ENCODE assay signal across 1 cellular context in the genomic region with DNA sequence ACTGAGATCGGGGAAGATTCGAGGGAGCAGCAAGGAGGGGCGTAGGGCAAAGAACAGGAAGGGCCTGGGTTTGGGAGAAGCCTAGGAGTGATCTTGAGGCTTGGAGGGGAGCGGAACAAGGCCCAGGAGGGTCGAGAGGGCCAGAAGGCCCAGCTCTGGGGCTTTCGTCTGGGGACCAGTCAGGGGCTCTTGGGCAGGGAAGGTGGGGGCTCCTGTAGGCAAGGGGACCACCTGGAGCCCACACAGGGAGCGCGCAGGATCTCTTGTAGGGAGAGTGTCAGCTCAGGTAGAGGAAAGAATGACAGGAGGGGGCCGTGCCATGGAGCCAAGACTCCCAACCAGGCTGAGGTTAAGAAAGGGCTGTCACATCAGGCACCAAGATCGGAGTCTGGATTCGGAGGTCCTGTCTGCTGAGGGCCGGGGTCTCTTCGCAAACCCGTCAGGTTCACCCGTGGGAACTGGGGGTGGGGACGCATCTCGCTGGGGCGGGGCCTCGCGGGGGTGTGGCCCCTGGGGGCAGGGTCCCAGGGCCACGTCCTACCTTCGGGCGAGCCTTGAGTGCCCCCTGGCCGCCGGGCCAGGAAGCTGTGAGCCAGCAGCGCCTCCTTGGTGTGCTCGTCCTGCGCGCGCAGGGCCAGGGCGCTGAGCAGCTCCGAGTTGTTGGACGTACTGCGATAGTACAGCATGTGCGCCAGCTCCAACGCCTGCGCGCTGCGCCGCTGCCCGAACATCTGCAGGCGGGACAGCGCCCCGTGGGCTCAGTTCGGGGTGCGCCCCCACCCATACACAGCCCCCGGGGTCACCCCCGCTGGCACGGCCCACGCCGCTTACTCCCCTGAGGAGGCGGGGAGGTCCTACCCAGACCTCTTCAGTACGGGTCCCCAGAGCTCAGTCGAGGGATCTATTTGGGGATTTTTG.
TF ChIP-seq lines count a peak whose summit lies in the region.

No MANE protein-coding gene starts in this region.

TF ChIP-seq in HEK293, 187 proteins besides CTCF, POLR2A, EP300 and RAD21 (continued from another document and continues in another):
- TF ChIP-seq, protein P1, sequence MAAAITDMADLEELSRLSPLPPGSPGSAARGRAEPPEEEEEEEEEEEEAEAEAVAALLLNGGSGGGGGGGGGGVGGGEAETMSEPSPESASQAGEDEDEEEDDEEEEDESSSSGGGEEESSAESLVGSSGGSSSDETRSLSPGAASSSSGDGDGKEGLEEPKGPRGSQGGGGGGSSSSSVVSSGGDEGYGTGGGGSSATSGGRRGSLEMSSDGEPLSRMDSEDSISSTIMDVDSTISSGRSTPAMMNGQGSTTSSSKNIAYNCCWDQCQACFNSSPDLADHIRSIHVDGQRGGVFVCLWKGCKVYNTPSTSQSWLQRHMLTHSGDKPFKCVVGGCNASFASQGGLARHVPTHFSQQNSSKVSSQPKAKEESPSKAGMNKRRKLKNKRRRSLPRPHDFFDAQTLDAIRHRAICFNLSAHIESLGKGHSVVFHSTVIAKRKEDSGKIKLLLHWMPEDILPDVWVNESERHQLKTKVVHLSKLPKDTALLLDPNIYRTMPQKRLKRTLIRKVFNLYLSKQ (tag by site-specific recombination; IDR thresholded peaks at IDR 0.05; ENCODE audit: borderline replicate concordance), result no peak
- TF ChIP-seq, protein P2, sequence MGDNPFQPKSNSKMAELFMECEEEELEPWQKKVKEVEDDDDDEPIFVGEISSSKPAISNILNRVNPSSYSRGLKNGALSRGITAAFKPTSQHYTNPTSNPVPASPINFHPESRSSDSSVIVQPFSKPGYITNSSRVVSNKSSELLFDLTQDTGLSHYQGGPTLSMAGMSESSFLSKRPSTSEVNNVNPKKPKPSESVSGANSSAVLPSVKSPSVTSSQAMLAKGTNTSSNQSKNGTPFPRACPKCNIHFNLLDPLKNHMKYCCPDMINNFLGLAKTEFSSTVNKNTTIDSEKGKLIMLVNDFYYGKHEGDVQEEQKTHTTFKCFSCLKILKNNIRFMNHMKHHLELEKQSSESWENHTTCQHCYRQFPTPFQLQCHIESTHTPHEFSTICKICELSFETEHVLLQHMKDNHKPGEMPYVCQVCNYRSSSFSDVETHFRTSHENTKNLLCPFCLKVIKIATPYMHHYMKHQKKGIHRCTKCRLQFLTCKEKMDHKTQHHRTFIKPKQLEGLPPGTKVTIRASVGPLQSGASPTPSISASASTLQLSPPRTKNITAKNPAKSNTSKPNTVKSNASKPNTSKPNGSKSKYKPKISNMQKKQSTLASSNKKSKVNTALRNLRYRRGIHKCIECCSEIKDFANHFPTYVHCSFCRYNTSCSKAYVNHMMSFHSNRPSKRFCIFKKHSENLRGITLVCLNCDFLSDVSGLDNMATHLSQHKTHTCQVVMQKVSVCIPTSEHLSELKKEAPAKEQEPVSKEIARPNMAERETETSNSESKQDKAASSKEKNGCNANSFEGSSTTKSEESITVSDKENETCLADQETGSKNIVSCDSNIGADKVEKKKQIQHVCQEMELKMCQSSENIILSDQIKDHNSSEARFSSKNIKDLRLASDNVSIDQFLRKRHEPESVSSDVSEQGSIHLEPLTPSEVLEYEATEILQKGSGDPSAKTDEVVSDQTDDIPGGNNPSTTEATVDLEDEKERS (tag by site-specific recombination; IDR thresholded peaks at IDR 0.05), result no peak
- 0 out of 2 replicates have a peak, but pooled peaks have one; percentile 17 for TF ChIP-seq ZNF2 (tag by site-specific recombination; IDR thresholded peaks at IDR 0.05)
- TF ChIP-seq ZNF521 (tag by site-specific recombination; IDR thresholded peaks at IDR 0.05), result no peak
- TF ChIP-seq, protein P3, sequence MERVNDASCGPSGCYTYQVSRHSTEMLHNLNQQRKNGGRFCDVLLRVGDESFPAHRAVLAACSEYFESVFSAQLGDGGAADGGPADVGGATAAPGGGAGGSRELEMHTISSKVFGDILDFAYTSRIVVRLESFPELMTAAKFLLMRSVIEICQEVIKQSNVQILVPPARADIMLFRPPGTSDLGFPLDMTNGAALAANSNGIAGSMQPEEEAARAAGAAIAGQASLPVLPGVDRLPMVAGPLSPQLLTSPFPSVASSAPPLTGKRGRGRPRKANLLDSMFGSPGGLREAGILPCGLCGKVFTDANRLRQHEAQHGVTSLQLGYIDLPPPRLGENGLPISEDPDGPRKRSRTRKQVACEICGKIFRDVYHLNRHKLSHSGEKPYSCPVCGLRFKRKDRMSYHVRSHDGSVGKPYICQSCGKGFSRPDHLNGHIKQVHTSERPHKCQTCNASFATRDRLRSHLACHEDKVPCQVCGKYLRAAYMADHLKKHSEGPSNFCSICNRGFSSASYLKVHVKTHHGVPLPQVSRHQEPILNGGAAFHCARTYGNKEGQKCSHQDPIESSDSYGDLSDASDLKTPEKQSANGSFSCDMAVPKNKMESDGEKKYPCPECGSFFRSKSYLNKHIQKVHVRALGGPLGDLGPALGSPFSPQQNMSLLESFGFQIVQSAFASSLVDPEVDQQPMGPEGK (tag by site-specific recombination; IDR thresholded peaks at IDR 0.05), result peak; percentile 66
- TF ChIP-seq ZNF777 (tag by site-specific recombination; IDR thresholded peaks at IDR 0.05; ENCODE audit: borderline replicate concordance), result peak; percentile 75; the same call in 1 of the 2 replicates
- TF ChIP-seq ZBTB1 (tag by site-specific recombination; IDR thresholded peaks at IDR 0.05), result no peak
- no peak for TF ChIP-seq SP7 (tag by site-specific recombination; IDR thresholded peaks at IDR 0.05)
- TF ChIP-seq OSR2 (tag by site-specific recombination; IDR thresholded peaks at IDR 0.05), result no peak
- TF ChIP-seq, protein P4, sequence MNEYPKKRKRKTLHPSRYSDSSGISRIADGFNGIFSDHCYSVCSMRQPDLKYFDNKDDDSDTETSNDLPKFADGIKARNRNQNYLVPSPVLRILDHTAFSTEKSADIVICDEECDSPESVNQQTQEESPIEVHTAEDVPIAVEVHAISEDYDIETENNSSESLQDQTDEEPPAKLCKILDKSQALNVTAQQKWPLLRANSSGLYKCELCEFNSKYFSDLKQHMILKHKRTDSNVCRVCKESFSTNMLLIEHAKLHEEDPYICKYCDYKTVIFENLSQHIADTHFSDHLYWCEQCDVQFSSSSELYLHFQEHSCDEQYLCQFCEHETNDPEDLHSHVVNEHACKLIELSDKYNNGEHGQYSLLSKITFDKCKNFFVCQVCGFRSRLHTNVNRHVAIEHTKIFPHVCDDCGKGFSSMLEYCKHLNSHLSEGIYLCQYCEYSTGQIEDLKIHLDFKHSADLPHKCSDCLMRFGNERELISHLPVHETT (tag by site-specific recombination; IDR thresholded peaks at IDR 0.05), result no peak
- no peak for TF ChIP-seq ZNF544 (tag by site-specific recombination; IDR thresholded peaks at IDR 0.05)
- no peak for TF ChIP-seq ZNF837 (tag by site-specific recombination; IDR thresholded peaks at IDR 0.05)
- peak; percentile 74 for TF ChIP-seq ZBTB8A (tag by site-specific recombination; IDR thresholded peaks at IDR 0.05)
- 0 out of 2 replicates have a peak, but pooled peaks have one; percentile 4 for TF ChIP-seq BCL11B (tag by site-specific recombination; IDR thresholded peaks at IDR 0.05; ENCODE audit: low read depth)
- TF ChIP-seq ZNF266 (tag by site-specific recombination; IDR thresholded peaks at IDR 0.05; ENCODE audit: low read depth), result no peak
- no peak for TF ChIP-seq HOXA7 (CRISPR knock-in tag; IDR thresholded peaks at IDR 0.05; ENCODE audit: borderline replicate concordance)
- TF ChIP-seq ZNF350 (tag by site-specific recombination; IDR thresholded peaks at IDR 0.05), result no peak
- TF ChIP-seq, protein P5, sequence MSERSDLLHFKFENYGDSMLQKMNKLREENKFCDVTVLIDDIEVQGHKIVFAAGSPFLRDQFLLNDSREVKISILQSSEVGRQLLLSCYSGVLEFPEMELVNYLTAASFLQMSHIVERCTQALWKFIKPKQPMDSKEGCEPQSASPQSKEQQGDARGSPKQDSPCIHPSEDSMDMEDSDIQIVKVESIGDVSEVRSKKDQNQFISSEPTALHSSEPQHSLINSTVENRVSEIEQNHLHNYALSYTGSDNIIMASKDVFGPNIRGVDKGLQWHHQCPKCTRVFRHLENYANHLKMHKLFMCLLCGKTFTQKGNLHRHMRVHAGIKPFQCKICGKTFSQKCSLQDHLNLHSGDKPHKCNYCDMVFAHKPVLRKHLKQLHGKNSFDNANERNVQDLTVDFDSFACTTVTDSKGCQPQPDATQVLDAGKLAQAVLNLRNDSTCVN (tag by site-specific recombination; optimal IDR thresholded peaks at IDR 0.05), result peak; percentile 70
- no peak for TF ChIP-seq ZNF202 (tag by site-specific recombination; IDR thresholded peaks at IDR 0.05; ENCODE audit: borderline replicate concordance)
- TF ChIP-seq, protein P6, sequence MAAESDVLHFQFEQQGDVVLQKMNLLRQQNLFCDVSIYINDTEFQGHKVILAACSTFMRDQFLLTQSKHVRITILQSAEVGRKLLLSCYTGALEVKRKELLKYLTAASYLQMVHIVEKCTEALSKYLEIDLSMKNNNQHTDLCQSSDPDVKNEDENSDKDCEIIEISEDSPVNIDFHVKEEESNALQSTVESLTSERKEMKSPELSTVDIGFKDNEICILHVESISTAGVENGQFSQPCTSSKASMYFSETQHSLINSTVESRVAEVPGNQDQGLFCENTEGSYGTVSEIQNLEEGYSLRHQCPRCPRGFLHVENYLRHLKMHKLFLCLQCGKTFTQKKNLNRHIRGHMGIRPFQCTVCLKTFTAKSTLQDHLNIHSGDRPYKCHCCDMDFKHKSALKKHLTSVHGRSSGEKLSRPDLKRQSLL (tag by site-specific recombination; IDR thresholded peaks at IDR 0.05), result no peak
- TF ChIP-seq BCL11A (tag by site-specific recombination; IDR thresholded peaks at IDR 0.05; ENCODE audit: low read depth), result 0 out of 2 replicates have a peak, but pooled peaks have one; percentile 9
- TF ChIP-seq ZNF391 (tag by site-specific recombination; IDR thresholded peaks at IDR 0.05; ENCODE audit: borderline replicate concordance, low read depth), result no peak
- no peak for TF ChIP-seq ZNF423 (tag by site-specific recombination; IDR thresholded peaks at IDR 0.05)
- no peak for TF ChIP-seq TRIM28 (IDR thresholded peaks at IDR 0.05; ENCODE audit: borderline replicate concordance, low read length)
- TF ChIP-seq, protein P7, sequence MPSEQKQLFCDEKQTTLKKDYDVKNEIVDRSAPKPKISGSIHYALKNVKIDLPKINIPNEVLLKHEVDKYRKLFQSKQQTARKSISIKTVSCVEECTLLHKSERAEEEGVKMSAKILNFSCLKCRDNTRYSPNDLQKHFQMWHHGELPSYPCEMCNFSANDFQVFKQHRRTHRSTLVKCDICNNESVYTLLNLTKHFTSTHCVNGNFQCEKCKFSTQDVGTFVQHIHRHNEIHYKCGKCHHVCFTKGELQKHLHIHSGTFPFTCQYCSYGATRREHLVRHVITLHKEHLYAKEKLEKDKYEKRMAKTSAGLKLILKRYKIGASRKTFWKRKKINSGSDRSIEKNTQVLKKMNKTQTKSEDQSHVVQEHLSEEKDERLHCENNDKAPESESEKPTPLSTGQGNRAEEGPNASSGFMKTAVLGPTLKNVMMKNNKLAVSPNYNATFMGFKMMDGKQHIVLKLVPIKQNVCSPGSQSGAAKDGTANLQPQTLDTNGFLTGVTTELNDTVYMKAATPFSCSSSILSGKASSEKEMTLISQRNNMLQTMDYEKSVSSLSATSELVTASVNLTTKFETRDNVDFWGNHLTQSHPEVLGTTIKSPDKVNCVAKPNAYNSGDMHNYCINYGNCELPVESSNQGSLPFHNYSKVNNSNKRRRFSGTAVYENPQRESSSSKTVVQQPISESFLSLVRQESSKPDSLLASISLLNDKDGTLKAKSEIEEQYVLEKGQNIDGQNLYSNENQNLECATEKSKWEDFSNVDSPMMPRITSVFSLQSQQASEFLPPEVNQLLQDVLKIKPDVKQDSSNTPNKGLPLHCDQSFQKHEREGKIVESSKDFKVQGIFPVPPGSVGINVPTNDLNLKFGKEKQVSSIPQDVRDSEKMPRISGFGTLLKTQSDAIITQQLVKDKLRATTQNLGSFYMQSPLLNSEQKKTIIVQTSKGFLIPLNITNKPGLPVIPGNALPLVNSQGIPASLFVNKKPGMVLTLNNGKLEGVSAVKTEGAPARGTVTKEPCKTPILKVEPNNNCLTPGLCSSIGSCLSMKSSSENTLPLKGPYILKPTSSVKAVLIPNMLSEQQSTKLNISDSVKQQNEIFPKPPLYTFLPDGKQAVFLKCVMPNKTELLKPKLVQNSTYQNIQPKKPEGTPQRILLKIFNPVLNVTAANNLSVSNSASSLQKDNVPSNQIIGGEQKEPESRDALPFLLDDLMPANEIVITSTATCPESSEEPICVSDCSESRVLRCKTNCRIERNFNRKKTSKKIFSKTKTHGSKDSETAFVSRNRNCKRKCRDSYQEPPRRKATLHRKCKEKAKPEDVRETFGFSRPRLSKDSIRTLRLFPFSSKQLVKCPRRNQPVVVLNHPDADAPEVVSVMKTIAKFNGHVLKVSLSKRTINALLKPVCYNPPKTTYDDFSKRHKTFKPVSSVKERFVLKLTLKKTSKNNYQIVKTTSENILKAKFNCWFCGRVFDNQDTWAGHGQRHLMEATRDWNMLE (tag by site-specific recombination; conservative IDR thresholded peaks at IDR 0.05; ENCODE audit: low read depth), result no peak
- TF ChIP-seq ZNF10 (tag by site-specific recombination; IDR thresholded peaks at IDR 0.05), result no peak
- peak; percentile 90 for TF ChIP-seq KLF10 (tag by site-specific recombination; IDR thresholded peaks at IDR 0.05)
- TF ChIP-seq SCRT1 (tag by site-specific recombination; IDR thresholded peaks at IDR 0.05; ENCODE audit: borderline replicate concordance), result no peak
- TF ChIP-seq, protein P8, sequence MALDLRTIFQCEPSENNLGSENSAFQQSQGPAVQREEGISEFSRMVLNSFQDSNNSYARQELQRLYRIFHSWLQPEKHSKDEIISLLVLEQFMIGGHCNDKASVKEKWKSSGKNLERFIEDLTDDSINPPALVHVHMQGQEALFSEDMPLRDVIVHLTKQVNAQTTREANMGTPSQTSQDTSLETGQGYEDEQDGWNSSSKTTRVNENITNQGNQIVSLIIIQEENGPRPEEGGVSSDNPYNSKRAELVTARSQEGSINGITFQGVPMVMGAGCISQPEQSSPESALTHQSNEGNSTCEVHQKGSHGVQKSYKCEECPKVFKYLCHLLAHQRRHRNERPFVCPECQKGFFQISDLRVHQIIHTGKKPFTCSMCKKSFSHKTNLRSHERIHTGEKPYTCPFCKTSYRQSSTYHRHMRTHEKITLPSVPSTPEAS (tag by site-specific recombination; IDR thresholded peaks at IDR 0.05), result no peak
- TF ChIP-seq ZNF169 (tag by site-specific recombination; IDR thresholded peaks at IDR 0.05), result no peak
- TF ChIP-seq ZNF335 (tag by site-specific recombination; conservative IDR thresholded peaks at IDR 0.05), result peak; percentile 97
- TF ChIP-seq ZNF223 (tag by site-specific recombination; IDR thresholded peaks at IDR 0.05), result no peak
- peak; percentile 39 for TF ChIP-seq GLIS1 (tag by site-specific recombination; IDR thresholded peaks at IDR 0.05)
- TF ChIP-seq PRDM1 (tag by site-specific recombination; IDR thresholded peaks at IDR 0.05), result no peak
- TF ChIP-seq ZNF561 (tag by site-specific recombination; IDR thresholded peaks at IDR 0.05; ENCODE audit: borderline replicate concordance), result peak; percentile 39; the same call in 1 of the 2 replicates
- no peak for TF ChIP-seq ZBTB21 (tag by site-specific recombination; IDR thresholded peaks at IDR 0.05)
- TF ChIP-seq ZFP37 (tag by site-specific recombination; IDR thresholded peaks at IDR 0.05), result peak; percentile 20; the same call in 1 of the 2 replicates
- no peak for TF ChIP-seq ZNF155 (tag by site-specific recombination; IDR thresholded peaks at IDR 0.05)
- TF ChIP-seq ZNF548 (tag by site-specific recombination; IDR thresholded peaks at IDR 0.05), result no peak
- no peak; the same call in 1 of the 2 replicates for TF ChIP-seq ZBTB17 (tag by site-specific recombination; IDR thresholded peaks at IDR 0.05)
- TF ChIP-seq ZNF138 (tag by site-specific recombination; IDR thresholded peaks at IDR 0.05; ENCODE audit: borderline replicate concordance), result no peak
- TF ChIP-seq ZIC2 (tag by site-specific recombination; IDR thresholded peaks at IDR 0.05), result peak; percentile 75
- peak; percentile 64 for TF ChIP-seq KLF1 (tag by site-specific recombination; IDR thresholded peaks at IDR 0.05)
- 0 out of 2 replicates have a peak, but pooled peaks have one; percentile 26 for TF ChIP-seq SALL2 (tag by site-specific recombination; IDR thresholded peaks at IDR 0.05; ENCODE audit: borderline replicate concordance)
